In the genomic region with DNA sequence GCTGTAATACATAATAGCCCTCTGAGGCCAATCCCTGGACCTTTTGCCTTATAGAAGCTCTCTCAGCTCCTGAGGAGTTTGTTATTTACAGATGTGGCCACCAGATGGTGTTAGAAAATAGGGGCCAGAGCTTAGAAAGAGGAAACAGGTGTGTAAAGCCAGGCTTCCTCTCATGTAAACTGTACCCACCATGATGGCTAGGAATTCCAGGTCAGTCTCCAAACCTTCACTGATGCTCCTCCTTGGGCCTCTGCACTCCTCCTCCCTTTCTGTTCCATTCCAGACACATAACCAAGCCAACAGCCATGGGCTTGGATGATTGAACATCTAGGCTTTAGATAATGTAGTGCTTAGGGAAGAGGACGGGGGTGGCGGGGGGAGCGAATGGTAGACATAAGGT, we compare ENCODE assay signal across 8 cellular contexts. TPM values are rescaled to one million over a fixed set of nuclear protein-coding genes. Genes with fewer than 3 reads are reported as not detected.
DNase-seq lines count a peak whose midpoint lies in the region; FAIRE-seq and TF ChIP-seq lines count a peak whose summit lies in the region.

No MANE protein-coding gene starts in this region.

- no peak overlapping the region for H3K4me3 Mint-ChIP-seq in immature natural killer cell

- POLR2A ChIA-PET in RWPE1 (lab: Yijun Ruan, JAX; ENCODE audit: low non-redundant PET), result no interaction called here

- TF ChIP-seq POLR2A in H54 (IDR thresholded peaks at IDR 0.05; ENCODE audit: low read depth, low read length), result no peak

- H3K27ac Mint-ChIP-seq in immature natural killer cell, result no peak overlapping the region

- H3K9me3 Mint-ChIP-seq in immature natural killer cell, result no peaks in the 10 kb centered on the region

- DNase-seq in ELR (ENCODE audit: low read depth) (peak; percentile 67), H54 (ENCODE audit: insufficient read length, low spot score) (peak; percentile 47), NAMALWA (ENCODE audit: low spot score) (peak; percentile 82), RWPE1 (ENCODE audit: low spot score) (peak; percentile 64), epidermal melanocyte (ENCODE audit: insufficient read length, low spot score) (peak; percentile 57), myocyte (ENCODE audit: low read depth) (peak; percentile 73), immature natural killer cell (no peak)
- no peak for DNase-seq in stimulated activated CD4-positive, alpha-beta T cell treated with anti-CD3 and anti-CD28 coated beads, Interleukin-2, amount 100 ng/mL, for 48 hours

- no peak for FAIRE-seq in H54 (lab: Jason Lieb, UNC)

- H3K27me3 Mint-ChIP-seq in immature natural killer cell (ENCODE audit: low read depth in 3 of 3), result peaks cover 0 to 3% (median 1%) of the 10 kb centered on the region in 3 donors

- TF ChIP-seq CTCF in RWPE1 (conservative IDR thresholded peaks at IDR 0.05; ENCODE audit: low read depth), result peak; percentile 47

- CTCF ChIA-PET in RWPE1 (lab: Yijun Ruan, JAX), result interaction anchor here (0.6 to 3.5 kb wide), 6 partner anchors 50 to 336 kb away, joined by 3 to 21 read pairs (median 4); no protein-coding TSS in a partner anchor

- no peaks in the 10 kb centered on the region for H3K4me1 Mint-ChIP-seq in immature natural killer cell

- peaks cover 0 to 6% (median 3%) of the 10 kb centered on the region in 3 donors for H3K36me3 Mint-ChIP-seq in immature natural killer cell

- no peak overlapping the region for H3K27ac ChIP-seq in RWPE1

RNA-seq across cellular contexts. Expression of a gene that starts 39.7 kb away (rescaled TPM):
- total RNA-seq in myocyte, result 8.1 and 9.3 TPM in 2 replicates
- 9.8 TPM for polyA plus RNA-seq in myocyte (2012)
- polyA plus RNA-seq in immature natural killer cell, result under 1 TPM in 2 of 3 donors, not detected in 1; 0.20 to 0.27 TPM

RNA-seq across cellular contexts. Expression of a gene that starts 40.0 kb away (rescaled TPM):
- 7.5 and 7.6 TPM in 2 replicates for total RNA-seq in myocyte
- 9.7 TPM for polyA plus RNA-seq in myocyte (2012)
- polyA plus RNA-seq in immature natural killer cell, result 1 to 10 TPM in 1 of 3 donors, under 1 TPM in 1, not detected in 1; 0.44 to 1.1 TPM

Comparison
In these comparisons a context has a peak if more than half of its experiments do, and no peak if none do; other contexts are left out.
1. DNase-seq: peak in ELR (single experiment), H54 (single experiment), NAMALWA (single experiment), RWPE1 (single experiment), epidermal melanocyte (single experiment) and myocyte (single experiment); none in stimulated activated CD4-positive, alpha-beta T cell treated with anti-CD3 and anti-CD28 coated beads, Interleukin-2, amount 100 ng/mL, for 48 hours (0 of 2) and immature natural killer cell (0 of 3).